ENCODE assay signal across 11 cellular contexts in genomic region chr4:24382381-24382780, GRCh38.
DNase-seq lines count a peak whose midpoint lies in the region; ATAC-seq and TF ChIP-seq lines count a peak whose summit lies in the region.
"Had no signal": no experiment of that assay in that cellular context is flagged by ENCODE, and none has a peak within 500 bp of the region (broad histone marks: within the 10 kb centered on the region; RNA-seq: fewer than 3 reads in every experiment).

No MANE protein-coding gene starts in this region.

- no peaks in the 10 kb centered on the region for H3K36me3 ChIP-seq in body of pancreas (replicated peaks in 1 of 2; ENCODE audit: insufficient read depth in 1 of 2, low read depth in 2 of 2)
- H3K36me3 ChIP-seq: BLaER1, prostate gland had no signal

- no peak for TF ChIP-seq CTCF in body of pancreas (IDR thresholded peaks at IDR 0.05)

- TF ChIP-seq POLR2A in body of pancreas (IDR thresholded peaks at IDR 0.05) = no peak

- H3K27ac ChIP-seq in body of pancreas = no peak overlapping the region
- H3K27ac ChIP-seq: BLaER1, prostate gland had no signal

- intact Hi-C loops in body of pancreas (cut with DNase I) = no loop called here

- H3K9me3 ChIP-seq in body of pancreas = no peaks in the 10 kb centered on the region
- H3K9me3 ChIP-seq: BLaER1, prostate gland had no signal

- peak; percentile 91 for ATAC-seq in GM21367 (IDR thresholded peaks at IDR 0.05; ENCODE audit: unreplicated experiment)
- peak; percentile 100 for ATAC-seq in HG03196 (IDR thresholded peaks at IDR 0.05; ENCODE audit: unreplicated experiment)
- peak; percentile 50 for ATAC-seq in body of pancreas

- WGBS in body of pancreas, 2 donors = 9 to 17% methylated on average over 2 of the region's 2 CpGs

- no peaks in the 10 kb centered on the region for H3K27me3 ChIP-seq in body of pancreas
- H3K27me3 ChIP-seq: BLaER1 had no signal

- H3K4me3 ChIP-seq in body of pancreas = no peak overlapping the region
- H3K4me3 ChIP-seq: BLaER1, prostate gland had no signal

- DNase-seq in DMS53 (lab: John Stamatoyannopoulos, UW) (peak; percentile 90), body of pancreas (no peak), SW 1271 (lab: John Stamatoyannopoulos, UW) (no peak), superior temporal gyrus (ENCODE audit: extremely low spot score) (no peak), NCI-H1105 (lab: John Stamatoyannopoulos, UW) (no peak), NCI-H524 treated with DMSO at 0.1 percent for 48 hours (lab: John Stamatoyannopoulos, UW) (no peak)
- DNase-seq: NCI-H510A had no signal

- H3K4me1 ChIP-seq in body of pancreas = no peaks in the 10 kb centered on the region
- H3K4me1 ChIP-seq: prostate gland had no signal

Comparison
In these comparisons a context has a peak if more than half of its experiments do, and no peak if none do; other contexts are left out.
1. ATAC-seq: peak in every context shown above with its lines; median percentile 100 in HG03196; 91 in GM21367; 50 in body of pancreas.